ENCODE assay signal across 11 cellular contexts in genomic region chr10:88117227-88117626, GRCh38.
A peak's percentile ranks its signal among the peaks of the same experiment; 100 is the strongest.
DNase-seq lines count a peak whose midpoint lies in the region; ATAC-seq lines count a peak whose summit lies in the region.
"Had no signal": no experiment of that assay in that cellular context is flagged by ENCODE, and none has a peak within 500 bp of the region (broad histone marks: within the 10 kb centered on the region; RNA-seq: fewer than 3 reads in every experiment).

No MANE protein-coding gene starts in this region.

- ATAC-seq in GM19452 (IDR thresholded peaks at IDR 0.05; ENCODE audit: unreplicated experiment) (peak; percentile 35), HG03108 (IDR thresholded peaks at IDR 0.05; ENCODE audit: unreplicated experiment) (no peak)
- ATAC-seq in central memory CD8-positive, alpha-beta T cell (replicated peaks; ENCODE audit: extremely low read depth, poor library complexity, severe bottlenecking), result peak; percentile 28

- DNase-seq in NOMO-1 treated with dmso at 0.1 percent for 144 hours (lab: John Stamatoyannopoulos, UW; ENCODE audit: unreplicated experiment), result peak; percentile 57
- no peak for DNase-seq in central memory CD8-positive, alpha-beta T cell (ENCODE audit: low spot score in 2 of 2)
- peak; percentile 50 for DNase-seq in stimulated activated CD8-positive, alpha-beta memory T cell treated with anti-CD3 and anti-CD28 coated beads, Interleukin-4, amount 100 ng/mL, for 24 hours (ENCODE audit: low read depth)
- DNase-seq in NCI-H1417 treated with DMSO at 0.1 percent for 48 hours (lab: John Stamatoyannopoulos, UW), result no peak
- no peak for DNase-seq in amniotic stem cell (lab: John Stamatoyannopoulos, UW)
- DNase-seq: activated gamma-delta T cell treated with Interleukin-2 at 50 U/mL for 16 hours, H9, KG1, PC-9 had no signal

- no peak overlapping the region for H3K27ac Mint-ChIP-seq in central memory CD8-positive, alpha-beta T cell (ENCODE audit: low read depth)
- H3K27ac Mint-ChIP-seq: H9 had no signal

- H3K4me1 Mint-ChIP-seq in central memory CD8-positive, alpha-beta T cell, result peaks cover 12% of the 10 kb centered on the region

- no peaks in the 10 kb centered on the region for H3K36me3 Mint-ChIP-seq in central memory CD8-positive, alpha-beta T cell (ENCODE audit: insufficient read depth)

- no peaks in the 10 kb centered on the region for H3K27me3 Mint-ChIP-seq in central memory CD8-positive, alpha-beta T cell

- no peaks in the 10 kb centered on the region for H3K9me3 Mint-ChIP-seq in central memory CD8-positive, alpha-beta T cell
- H3K9me3 Mint-ChIP-seq: H9 had no signal

- no peak overlapping the region for H3K4me3 Mint-ChIP-seq in central memory CD8-positive, alpha-beta T cell
- H3K4me3 Mint-ChIP-seq: H9 had no signal

Comparison
In these comparisons a context has a peak if more than half of its experiments do, and no peak if none do; other contexts are left out.
1. DNase-seq: peak in NOMO-1 treated with dmso at 0.1 percent for 144 hours (single experiment) and stimulated activated CD8-positive, alpha-beta memory T cell treated with anti-CD3 and anti-CD28 coated beads, Interleukin-4, amount 100 ng/mL, for 24 hours (single experiment); none in central memory CD8-positive, alpha-beta T cell (0 of 2), NCI-H1417 treated with DMSO at 0.1 percent for 48 hours (single experiment) and amniotic stem cell (single experiment).